ENCODE assay signal across 8 cellular contexts in the genomic region with DNA sequence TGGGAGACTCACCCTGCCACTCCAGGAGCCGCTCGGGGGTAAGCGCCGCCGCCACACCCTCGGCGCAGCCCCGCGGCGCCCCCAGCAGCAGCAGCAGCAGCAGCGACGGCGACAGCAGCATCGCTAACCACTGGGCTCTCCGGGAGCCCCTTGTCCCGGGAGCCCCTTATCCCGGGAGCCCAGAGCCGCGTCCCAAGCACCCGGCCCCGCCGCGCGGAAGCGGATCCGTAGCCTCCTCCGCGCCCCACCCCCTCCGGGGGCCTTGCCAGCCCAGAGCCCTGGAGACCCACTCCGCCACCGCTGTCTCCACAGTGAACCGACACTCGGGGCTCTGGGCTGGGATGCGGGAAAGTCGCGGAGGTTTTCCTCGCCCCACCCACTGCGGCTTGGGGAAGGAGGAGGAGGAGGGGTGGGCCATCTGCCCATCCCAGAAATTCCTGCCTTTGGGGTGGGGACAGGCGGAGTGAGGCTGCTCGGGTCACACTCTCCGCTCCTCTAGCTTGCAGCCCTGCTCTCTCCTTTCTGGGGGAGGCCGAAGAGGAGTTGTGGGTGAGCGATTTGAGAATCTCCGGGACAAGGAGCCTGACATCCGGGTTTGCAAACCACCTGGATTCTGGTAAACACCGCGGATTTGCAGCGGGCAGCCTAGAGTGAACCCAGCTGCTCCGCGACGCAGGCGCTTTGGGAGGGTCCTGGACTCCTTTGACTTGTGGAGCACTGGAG. TPM values are rescaled to one million over a fixed set of nuclear protein-coding genes. Genes with fewer than 3 reads are reported as not detected.
DNase-seq lines count a peak whose midpoint lies in the region; ATAC-seq and TF ChIP-seq lines count a peak whose summit lies in the region.

A gene (minus strand): TSS at position 333 of the 723 bp plus-strand sequence. CDS start 212 bp downstream, at position 121.

- H3K4me3 ChIP-seq in fibroblast of villous mesenchyme (ENCODE audit: low read depth, low read length), result peak within 1 kb of the TSS; percentile 68
- no peak within 1 kb of the TSS for H3K4me3 ChIP-seq in BE2C (ENCODE audit: low read depth, low read length)

- no peak within 1 kb of the TSS for H4K91ac ChIP-seq in H9 (ENCODE audit: insufficient read length, low read depth, low read length)

- H3K36me3 Mint-ChIP-seq in H9 (ENCODE audit: insufficient read depth in 1 of 3, low read depth in 3 of 3) (peaks cover 6 to 32% (median 15%) of the 10 kb centered on the region in 3 experiments), nephron (ENCODE audit: low read depth) (peaks cover 4% of the 10 kb centered on the region)
- H3K36me3 Mint-ChIP-seq in activated CD4-positive, alpha-beta memory T cell treated with anti-CD3 and anti-CD28 coated beads, Interleukin-2, amount 10 ng/mL, durations not matched to agents 7 days and 5 days (ENCODE audit: low read depth), result no peaks in the 10 kb centered on the region

- CTCF ChIA-PET in activated CD4-positive, alpha-beta memory T cell treated with anti-CD3 and anti-CD28 coated beads, Interleukin-2, amount 10 ng/mL, durations not matched to agents 7 days and 5 days (lab: Charles Lee), result no interaction called here

- TF ChIP-seq CTCF in H9 (conservative IDR thresholded peaks at IDR 0.05) (no peak), fibroblast of villous mesenchyme (IDR thresholded peaks at IDR 0.05; ENCODE audit: insufficient read depth, low read depth, low read length) (no peak), nephron (IDR thresholded peaks at IDR 0.05; ENCODE audit: unreplicated experiment in 3 of 3) (no peak), BE2C (IDR thresholded peaks at IDR 0.05; ENCODE audit: low read depth, low read length) (no peak)

- H3K23ac ChIP-seq in H9 (ENCODE audit: insufficient read length, low read depth, low read length), result no peak within 1 kb of the TSS

- no peaks in the 10 kb centered on the region for H3K79me2 ChIP-seq in H9 (ENCODE audit: insufficient read depth, low read length)

- H3K79me1 ChIP-seq in H9 (ENCODE audit: insufficient read depth, low read depth, low read length, poor library complexity, severe bottlenecking), result no peaks in the 10 kb centered on the region

- H3K4me1 Mint-ChIP-seq in H9 (peaks cover 11 to 19% of the 10 kb centered on the region in 2 experiments), nephron (peaks cover 13% of the 10 kb centered on the region)
- H3K4me1 Mint-ChIP-seq in activated CD4-positive, alpha-beta memory T cell treated with anti-CD3 and anti-CD28 coated beads, Interleukin-2, amount 10 ng/mL, durations not matched to agents 7 days and 5 days, result peaks cover 7% of the 10 kb centered on the region

- no peak within 1 kb of the TSS for H2AK5ac ChIP-seq in H9 (ENCODE audit: insufficient read length, low read length)

- no peak within 1 kb of the TSS for H3K56ac ChIP-seq in H9 (ENCODE audit: insufficient read length, low read depth, low read length)

- no peak within 1 kb of the TSS for H2BK5ac ChIP-seq in H9 (ENCODE audit: insufficient read length, low read length)

- H3K9me3 ChIP-seq in H9 (ENCODE audit: control insufficient read depth, low read depth, low read length) (no peaks in the 10 kb centered on the region), BE2C (no peaks in the 10 kb centered on the region)

- no peaks in the 10 kb centered on the region for H3K36me3 ChIP-seq in BE2C

- H3K18ac ChIP-seq in H9 (ENCODE audit: insufficient read length, low read depth, low read length), result peak within 1 kb of the TSS; percentile 30

- H3K27ac Mint-ChIP-seq in H9 (peak within 1 kb of the TSS in 1 of 3 experiments; percentile 35; a peak in 2 of 7 replicates), nephron (peak within 1 kb of the TSS; percentile 49 to 89 (median 85))
- no peak within 1 kb of the TSS for H3K27ac Mint-ChIP-seq in activated CD4-positive, alpha-beta memory T cell treated with anti-CD3 and anti-CD28 coated beads, Interleukin-2, amount 10 ng/mL, durations not matched to agents 7 days and 5 days

- H3K4me3 Mint-ChIP-seq in H9 (peak within 1 kb of the TSS; percentile 80 to 90), nephron (peak within 1 kb of the TSS; percentile 82 to 89 (median 89))
- H3K4me3 Mint-ChIP-seq in activated CD4-positive, alpha-beta memory T cell treated with anti-CD3 and anti-CD28 coated beads, Interleukin-2, amount 10 ng/mL, durations not matched to agents 7 days and 5 days, result peak within 1 kb of the TSS; percentile 46

- H3K4me2 ChIP-seq in H9 (ENCODE audit: insufficient read depth, insufficient read length, low read length), result peak within 1 kb of the TSS; percentile 83

- no peak within 1 kb of the TSS for H2BK20ac ChIP-seq in H9 (ENCODE audit: low read depth, low read length, poor library complexity, severe bottlenecking)

- H3K4me1 ChIP-seq in H9 (ENCODE audit: insufficient read depth, low read length), result no peaks in the 10 kb centered on the region; the same call in 1 of the 2 replicates
- H3K4me1 ChIP-seq in BE2C, result no peaks in the 10 kb centered on the region

- no peak within 1 kb of the TSS for H2BK15ac ChIP-seq in H9 (ENCODE audit: low read depth, low read length)

- H3K27me3 Mint-ChIP-seq in H9 (ENCODE audit: low read depth) (peaks cover 61% of the 10 kb centered on the region), nephron (ENCODE audit: low read depth) (peaks cover 19% of the 10 kb centered on the region)
- peaks cover 59% of the 10 kb centered on the region for H3K27me3 Mint-ChIP-seq in activated CD4-positive, alpha-beta memory T cell treated with anti-CD3 and anti-CD28 coated beads, Interleukin-2, amount 10 ng/mL, durations not matched to agents 7 days and 5 days

- H3K9me3 Mint-ChIP-seq in H9, result peaks cover 11% of the 10 kb centered on the region in 2 experiments
- no peaks in the 10 kb centered on the region for H3K9me3 Mint-ChIP-seq in activated CD4-positive, alpha-beta memory T cell treated with anti-CD3 and anti-CD28 coated beads, Interleukin-2, amount 10 ng/mL, durations not matched to agents 7 days and 5 days
- H3K9me3 Mint-ChIP-seq in nephron, result peaks cover 8% of the 10 kb centered on the region

- peak within 1 kb of the TSS; percentile 29; the same call in 1 of the 2 replicates for H3K14ac ChIP-seq in H9 (ENCODE audit: insufficient read depth, low read length)

- no peak within 1 kb of the TSS for H3K4ac ChIP-seq in H9 (ENCODE audit: low read depth, low read length)

- H4K20me1 ChIP-seq in H9 (ENCODE audit: control insufficient read depth, insufficient read depth, insufficient read length), result no peaks in the 10 kb centered on the region

- no peak within 1 kb of the TSS for H3K27ac ChIP-seq in H9 (ENCODE audit: insufficient read length, low read depth, low read length)

- DNase-seq in H9, result peak; percentile 77
- no peak for DNase-seq in activated CD4-positive, alpha-beta memory T cell treated with anti-CD3 and anti-CD28 coated beads, Interleukin-2, amount 10 ng/mL, durations not matched to agents 7 days and 5 days
- peak; percentile 28 for DNase-seq in fibroblast of villous mesenchyme (ENCODE audit: low read depth)
- no peak for DNase-seq in NCI-H2081 (lab: John Stamatoyannopoulos, UW)
- no peak for DNase-seq in BE2C
- DNase-seq in NCI-H345 (lab: John Stamatoyannopoulos, UW), result no peak

- H3K27me3 ChIP-seq in H9 (ENCODE audit: insufficient read depth, low read length), result no peaks in the 10 kb centered on the region; the same call in 1 of the 2 replicates
- no peaks in the 10 kb centered on the region for H3K27me3 ChIP-seq in BE2C

- peak within 1 kb of the TSS; percentile 24 for H3K9ac ChIP-seq in H9 (ENCODE audit: extremely low read depth, insufficient read length, low read length)

- no peak within 1 kb of the TSS for H2BK12ac ChIP-seq in H9 (ENCODE audit: insufficient read length, low read depth, low read length)

- H3T11ph ChIP-seq in H9 (ENCODE audit: low read length), result no peak within 1 kb of the TSS

- POLR2A ChIA-PET in activated CD4-positive, alpha-beta memory T cell treated with anti-CD3 and anti-CD28 coated beads, Interleukin-2, amount 10 ng/mL, durations not matched to agents 7 days and 5 days (lab: Charles Lee), result no interaction called here

- H2BK120ac ChIP-seq in H9 (ENCODE audit: low read depth, low read length, poor library complexity, severe bottlenecking), result no peak within 1 kb of the TSS

- no peak within 1 kb of the TSS for H4K8ac ChIP-seq in H9 (replicated peaks; ENCODE audit: insufficient read length, low read depth, low read length)

- peaks cover 14% of the 10 kb centered on the region for H3K23me2 ChIP-seq in H9 (ENCODE audit: insufficient read length, low read depth, low read length, poor library complexity, severe bottlenecking)

- H4K5ac ChIP-seq in H9 (ENCODE audit: insufficient read length, low read depth, low read length), result no peak within 1 kb of the TSS

- WGBS in H9 (ENCODE audit: extremely low coverage, insufficient read length, low lambda C conversion rate), result no CpG with 5 or more reads among the region's 52 CpGs

- peak within 1 kb of the TSS; percentile 92 for H2AFZ ChIP-seq in H9 (ENCODE audit: low read length)

- no peak for ATAC-seq in HG03521 (IDR thresholded peaks at IDR 0.05; ENCODE audit: unreplicated experiment)

RNA-seq across cellular contexts. Expression of the gene that starts here (rescaled TPM):
- total RNA-seq in H9 (2021), result 0.70 and 0.83 TPM in 2 replicates
- not detected for total RNA-seq in activated CD4-positive, alpha-beta memory T cell treated with anti-CD3 and anti-CD28 coated beads, Interleukin-2, amount 10 ng/mL, durations not matched to agents 7 days and 5 days
- 8.4 and 13.0 TPM in 2 replicates for total RNA-seq in fibroblast of villous mesenchyme
- not detected for polyA plus RNA-seq in BE2C (2012; ENCODE audit: insufficient read depth, insufficient read length, low read depth)

Comparison
In these comparisons a context has a peak if more than half of its experiments do, and no peak if none do; other contexts are left out.
1. Peak in DNase-seq, H3K9ac ChIP-seq and H3K4me2 ChIP-seq in H9; RNA of the gene not detected or under 1 TPM.